In the genomic region with DNA sequence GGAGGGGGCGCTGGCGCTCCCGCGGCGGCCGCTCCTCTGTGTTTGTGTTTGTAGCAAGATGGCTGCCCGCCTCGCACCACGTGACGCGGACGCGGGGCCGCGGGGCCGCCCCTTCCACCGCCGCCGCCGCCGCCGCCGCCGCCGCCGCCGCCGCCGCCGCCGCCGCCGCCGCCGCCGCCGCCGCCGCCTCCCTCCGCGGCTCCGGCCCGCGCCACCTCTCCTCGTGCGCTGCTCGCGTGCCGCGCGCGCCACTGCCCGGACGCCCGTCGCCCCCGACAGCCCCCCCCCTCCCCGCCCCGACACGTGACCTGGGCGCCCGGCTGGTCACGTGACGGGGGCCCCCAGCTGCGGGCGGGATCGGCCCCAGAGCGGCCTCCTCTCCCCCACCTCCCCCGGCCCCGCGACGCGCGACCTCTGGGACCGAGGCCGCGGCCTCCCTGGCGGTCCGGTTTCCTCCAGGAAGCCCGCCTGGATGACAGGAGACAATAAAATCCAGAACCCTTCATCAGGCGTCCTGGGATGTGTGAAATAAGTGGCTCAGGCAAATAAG, we compare ENCODE assay signal across 7 cellular contexts. TPM values are rescaled to one million over a fixed set of nuclear protein-coding genes. Genes with fewer than 3 reads are reported as not detected.
DNase-seq lines count a peak whose midpoint lies in the region; ATAC-seq and TF ChIP-seq lines count a peak whose summit lies in the region.

A gene with protein sequence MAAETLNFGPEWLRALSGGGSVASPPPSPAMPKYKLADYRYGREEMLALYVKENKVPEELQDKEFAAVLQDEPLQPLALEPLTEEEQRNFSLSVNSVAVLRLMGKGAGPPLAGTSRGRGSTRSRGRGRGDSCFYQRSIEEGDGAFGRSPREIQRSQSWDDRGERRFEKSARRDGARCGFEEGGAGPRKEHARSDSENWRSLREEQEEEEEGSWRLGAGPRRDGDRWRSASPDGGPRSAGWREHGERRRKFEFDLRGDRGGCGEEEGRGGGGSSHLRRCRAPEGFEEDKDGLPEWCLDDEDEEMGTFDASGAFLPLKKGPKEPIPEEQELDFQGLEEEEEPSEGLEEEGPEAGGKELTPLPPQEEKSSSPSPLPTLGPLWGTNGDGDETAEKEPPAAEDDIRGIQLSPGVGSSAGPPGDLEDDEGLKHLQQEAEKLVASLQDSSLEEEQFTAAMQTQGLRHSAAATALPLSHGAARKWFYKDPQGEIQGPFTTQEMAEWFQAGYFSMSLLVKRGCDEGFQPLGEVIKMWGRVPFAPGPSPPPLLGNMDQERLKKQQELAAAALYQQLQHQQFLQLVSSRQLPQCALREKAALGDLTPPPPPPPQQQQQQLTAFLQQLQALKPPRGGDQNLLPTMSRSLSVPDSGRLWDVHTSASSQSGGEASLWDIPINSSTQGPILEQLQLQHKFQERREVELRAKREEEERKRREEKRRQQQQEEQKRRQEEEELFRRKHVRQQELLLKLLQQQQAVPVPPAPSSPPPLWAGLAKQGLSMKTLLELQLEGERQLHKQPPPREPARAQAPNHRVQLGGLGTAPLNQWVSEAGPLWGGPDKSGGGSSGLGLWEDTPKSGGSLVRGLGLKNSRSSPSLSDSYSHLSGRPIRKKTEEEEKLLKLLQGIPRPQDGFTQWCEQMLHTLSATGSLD (N-terminal part only) (minus strand): TSS at position 55 of the 550 bp plus-strand sequence. CDS start 6,012 bp downstream, outside the sequence.

- ATAC-seq in GM18505 (IDR thresholded peaks at IDR 0.05; ENCODE audit: unreplicated experiment) (peak; percentile 40), HG02981 (IDR thresholded peaks at IDR 0.05; ENCODE audit: unreplicated experiment) (peak; percentile 43)
- peak; percentile 75 for ATAC-seq in activated CD8-positive, alpha-beta memory T cell treated with anti-CD3 and anti-CD28 coated beads, Interleukin-2, amount 10 ng/mL, durations not matched to agents 7 days and 5 days

- H3K4me1 ChIP-seq in endodermal cell (ENCODE audit: control insufficient read depth, insufficient read depth, low read length) (peaks cover 12% of the 10 kb centered on the region), mesendoderm (ENCODE audit: control insufficient read depth, low read depth, low read length) (peaks cover 7% of the 10 kb centered on the region)

- H3K56ac ChIP-seq in mesendoderm (ENCODE audit: low read length): peak within 1 kb of the TSS; percentile 93

- peak within 1 kb of the TSS; percentile 94 for H3K4me3 ChIP-seq in endodermal cell (ENCODE audit: low read length)
- peak within 1 kb of the TSS; percentile 76 for H3K4me3 ChIP-seq in mesendoderm (ENCODE audit: low read length)

- peak within 1 kb of the TSS; percentile 71 for H3K4me2 ChIP-seq in mesendoderm (ENCODE audit: low read length)

- peaks cover 19% of the 10 kb centered on the region for H3K79me1 ChIP-seq in mesendoderm (ENCODE audit: low read length)

- H3K9me3 ChIP-seq in endodermal cell (ENCODE audit: control insufficient read depth, low read length): no peaks in the 10 kb centered on the region

- CTCF ChIA-PET in activated CD8-positive, alpha-beta memory T cell treated with anti-CD3 and anti-CD28 coated beads, Interleukin-2, amount 10 ng/mL, durations not matched to agents 7 days and 5 days (lab: Charles Lee): interaction anchor here (1.0 to 9.5 kb wide), 8 partner anchors 9 to 158 kb away, joined by 4 to 137 read pairs (median 45); a partner anchor contains a TSS

- H2BK15ac ChIP-seq in mesendoderm (replicated peaks; ENCODE audit: low read depth): no peak within 1 kb of the TSS

- peak within 1 kb of the TSS; percentile 82 for H2BK120ac ChIP-seq in mesendoderm (ENCODE audit: low read depth, low read length)

- H2BK5ac ChIP-seq in mesendoderm (ENCODE audit: low read length): no peak within 1 kb of the TSS

- WGBS in endodermal cell (ENCODE audit: insufficient coverage in 1 of 2, insufficient read length in 1 of 2), 2 experiments: 1 to 14% methylated on average over 5 to 71 of the region's 81 CpGs
- WGBS in mesendoderm (ENCODE audit: extremely low coverage, insufficient coverage, low lambda C conversion rate): no CpG with 5 or more reads among the region's 81 CpGs

- H4K5ac ChIP-seq in mesendoderm (ENCODE audit: low read length): no peak within 1 kb of the TSS

- peaks cover 27% of the 10 kb centered on the region for H3K4me1 Mint-ChIP-seq in activated CD8-positive, alpha-beta memory T cell treated with anti-CD3 and anti-CD28 coated beads, Interleukin-2, amount 10 ng/mL, durations not matched to agents 7 days and 5 days
- H3K4me1 Mint-ChIP-seq in endodermal cell: peaks cover 19% of the 10 kb centered on the region

- H3K4me3 Mint-ChIP-seq in activated CD8-positive, alpha-beta memory T cell treated with anti-CD3 and anti-CD28 coated beads, Interleukin-2, amount 10 ng/mL, durations not matched to agents 7 days and 5 days: peak within 1 kb of the TSS; percentile 96
- H3K4me3 Mint-ChIP-seq in endodermal cell: peak within 1 kb of the TSS; percentile 92

- DNase-seq in NCI-H82 treated with DMSO at 0.1 percent for 48 hours (lab: John Stamatoyannopoulos, UW; ENCODE audit: unreplicated experiment) (peak; percentile 16), endodermal cell (peak; percentile 87), mesendoderm (peak; percentile 69)
- DNase-seq in activated CD8-positive, alpha-beta memory T cell treated with anti-CD3 and anti-CD28 coated beads, Interleukin-2, amount 10 ng/mL, durations not matched to agents 7 days and 5 days: peak; percentile 73
- DNase-seq in stimulated activated CD8-positive, alpha-beta memory T cell treated with anti-CD3 and anti-CD28 coated beads, Interleukin-15, amount 100 ng/mL, for 48 hours (ENCODE audit: low read depth in 2 of 2): peak; percentile 55

- H3K27me3 ChIP-seq in endodermal cell (ENCODE audit: control insufficient read depth, insufficient read depth, low read length, poor library complexity, severe bottlenecking) (no peaks in the 10 kb centered on the region), mesendoderm (ENCODE audit: insufficient read depth, low read length, poor library complexity) (no peaks in the 10 kb centered on the region)

- no peak for TF ChIP-seq POLR2A in GM18505 (IDR thresholded peaks at IDR 0.05; ENCODE audit: borderline replicate concordance, extremely low read depth, insufficient read depth, insufficient read length)

- H3K36me3 Mint-ChIP-seq in activated CD8-positive, alpha-beta memory T cell treated with anti-CD3 and anti-CD28 coated beads, Interleukin-2, amount 10 ng/mL, durations not matched to agents 7 days and 5 days: peaks cover 5% of the 10 kb centered on the region
- H3K36me3 Mint-ChIP-seq in endodermal cell (ENCODE audit: low read depth): peaks cover 4% of the 10 kb centered on the region

- H3K23ac ChIP-seq in mesendoderm (ENCODE audit: low read length): peak within 1 kb of the TSS; percentile 72

- peak within 1 kb of the TSS; percentile 96 for H3K4ac ChIP-seq in mesendoderm (ENCODE audit: low read depth, low read length)

- H3K9ac ChIP-seq in endodermal cell (ENCODE audit: extremely low read depth, low read length, poor library complexity, severe bottlenecking) (peak within 1 kb of the TSS; percentile 78), mesendoderm (ENCODE audit: low read length) (peak within 1 kb of the TSS; percentile 95)

- peak within 1 kb of the TSS; percentile 88 for H3K18ac ChIP-seq in mesendoderm (ENCODE audit: low read length)

- peaks cover 22% of the 10 kb centered on the region for H3K27me3 Mint-ChIP-seq in activated CD8-positive, alpha-beta memory T cell treated with anti-CD3 and anti-CD28 coated beads, Interleukin-2, amount 10 ng/mL, durations not matched to agents 7 days and 5 days
- peaks cover 8% of the 10 kb centered on the region for H3K27me3 Mint-ChIP-seq in endodermal cell (ENCODE audit: insufficient read depth)

- no peak for TF ChIP-seq CTCF in endodermal cell (conservative IDR thresholded peaks at IDR 0.05)

- peaks cover 36% of the 10 kb centered on the region for H3K79me2 ChIP-seq in mesendoderm (ENCODE audit: control insufficient read depth, insufficient read depth, low read length)

- H3K36me3 ChIP-seq in endodermal cell (ENCODE audit: control insufficient read depth, insufficient read depth, low read length) (peaks cover 8% of the 10 kb centered on the region), mesendoderm (ENCODE audit: control insufficient read depth, insufficient read depth, low read length) (no peaks in the 10 kb centered on the region)

- no peaks in the 10 kb centered on the region for H3K9me3 Mint-ChIP-seq in activated CD8-positive, alpha-beta memory T cell treated with anti-CD3 and anti-CD28 coated beads, Interleukin-2, amount 10 ng/mL, durations not matched to agents 7 days and 5 days (ENCODE audit: low read depth)
- no peaks in the 10 kb centered on the region for H3K9me3 Mint-ChIP-seq in endodermal cell

- H2AK5ac ChIP-seq in mesendoderm (ENCODE audit: low read length): no peak within 1 kb of the TSS

- peak within 1 kb of the TSS; percentile 74 for H3K27ac Mint-ChIP-seq in activated CD8-positive, alpha-beta memory T cell treated with anti-CD3 and anti-CD28 coated beads, Interleukin-2, amount 10 ng/mL, durations not matched to agents 7 days and 5 days
- H3K27ac Mint-ChIP-seq in endodermal cell: peak within 1 kb of the TSS; percentile 96

- H3K27ac ChIP-seq in endodermal cell (ENCODE audit: low read depth, low read length): peak within 1 kb of the TSS; percentile 32
- peak within 1 kb of the TSS; percentile 81 for H3K27ac ChIP-seq in mesendoderm (ENCODE audit: low read depth, low read length)

- peak within 1 kb of the TSS; percentile 94 for H4K8ac ChIP-seq in mesendoderm (ENCODE audit: low read depth, low read length)

RNA-seq across cellular contexts. Expression of the gene that starts here (rescaled TPM):
- 10 to 100 TPM; 47.1 to 53.4 TPM for total RNA-seq in activated CD8-positive, alpha-beta memory T cell treated with anti-CD3 and anti-CD28 coated beads, Interleukin-2, amount 10 ng/mL, durations not matched to agents 7 days and 5 days
- 100 to 1,000 TPM in 1 of 2 donors, 10 to 100 TPM in 1; 90.0 to 101 TPM for total RNA-seq in endodermal cell
- polyA plus RNA-seq in endodermal cell (2013, experiment 1 of 2): 58.7 TPM
- 48.4 TPM for polyA plus RNA-seq in endodermal cell (2013, experiment 2 of 2)
- 23.5 TPM for polyA plus RNA-seq in mesendoderm (2013, experiment 1 of 2)
- 25.0 TPM for polyA plus RNA-seq in mesendoderm (2013, experiment 2 of 2)

Comparison
In these comparisons a context has a peak if more than half of its experiments do, and no peak if none do; other contexts are left out.
1. Peak in every context shown above with its lines: DNase-seq, ATAC-seq, H3K4me3 ChIP-seq and H3K27ac ChIP-seq.
2. DNase-seq: peak in every context shown above with its lines; median percentile 87 in endodermal cell; 73 in activated CD8-positive, alpha-beta memory T cell treated with anti-CD3 and anti-CD28 coated beads, Interleukin-2, amount 10 ng/mL, durations not matched to agents 7 days and 5 days; 69 in mesendoderm; 55 in stimulated activated CD8-positive, alpha-beta memory T cell treated with anti-CD3 and anti-CD28 coated beads, Interleukin-15, amount 100 ng/mL, for 48 hours; 16 in NCI-H82 treated with DMSO at 0.1 percent for 48 hours.